In genomic region chr10:67789769-67790168, GRCh38 we compare ENCODE assay signal across 33 cellular contexts. TPM values are rescaled to one million over a fixed set of nuclear protein-coding genes. Genes with fewer than 3 reads are reported as not detected.
"Had no signal": no experiment of that assay in that cellular context is flagged by ENCODE, and none has a peak within 500 bp of the region (broad histone marks: within the 10 kb centered on the region; RNA-seq: fewer than 3 reads in every experiment).

No MANE protein-coding gene starts in this region.

- DNase-seq: activated CD4-positive, alpha-beta T cell treated with anti-CD3 and anti-CD28 coated beads, Interleukin-2, amount 50 U/mL, for 1 hour; activated CD4-positive, CD25-positive, alpha-beta regulatory T cell treated with anti-CD3 and anti-CD28 coated beads, Interleukin-2, amount 50 U/mL, for 72 hours; activated CD8-positive, alpha-beta memory T cell treated with anti-CD3 and anti-CD28 coated beads, Interleukin-2, amount 50 U/mL, for 4 hours; activated gamma-delta T cell; activated T-cell treated with anti-CD3 and anti-CD28 coated beads, Interleukin-2, amount 50 U/mL, for 1 hour; adrenal gland; aorta; body of pancreas; cerebellar nuclear complex; effector memory CD4-positive, alpha-beta T cell; erythroblast; gastrocnemius medialis; glutamatergic neuron; left cardiac atrium; left ventricle myocardium superior; midbrain; naive thymus-derived CD4-positive, alpha-beta T cell; nucleus accumbens; pancreas; stimulated activated CD4-positive, alpha-beta T cell treated with anti-CD3 and anti-CD28 coated beads, Interleukin-15, amount 100 ng/mL, for 24 hours; stimulated activated CD4-positive, alpha-beta T cell treated with anti-CD3 and anti-CD28 coated beads, Interleukin-2, amount 100 ng/mL, for 24 hours; stimulated activated naive B cell treated with anti-CD40 and anti-IgM and Interleukin-4, amounts not matched to agents 10 μg/mL and 1 μg/mL and 100 μg/mL, for 72 hours; T-helper 17 cell had no signal

- H3K27ac ChIP-seq: adrenal gland, body of pancreas, cardiac muscle cell, coronary artery, gastrocnemius medialis, hepatocyte, pancreas, prostate gland, right atrium auricular region, tibial nerve had no signal

- H2AFZ ChIP-seq: hepatocyte had no signal

- H3K27me3 Mint-ChIP-seq: naive thymus-derived CD4-positive, alpha-beta T cell; T-helper 17 cell had no signal

- H3K36me3 Mint-ChIP-seq: activated naive CD4-positive, alpha-beta T cell treated with anti-CD3 and anti-CD28 coated beads, Interleukin-2, amount 50 U/mL, for 24 hours; stimulated activated naive B cell treated with anti-CD40 and anti-IgM and Interleukin-4, amounts not matched to agents 10 μg/mL and 1 μg/mL and 100 μg/mL, for 72 hours had no signal

- H3K4me3 ChIP-seq: adrenal gland, body of pancreas, cardiac muscle cell, coronary artery, dorsolateral prefrontal cortex, gastrocnemius medialis, hepatocyte, pancreas, prostate gland, right atrium auricular region, tibial nerve had no signal

- H3K4me1 Mint-ChIP-seq: neural crest cell had no signal

- H3K4me2 ChIP-seq: hepatocyte had no signal

- H3K27ac Mint-ChIP-seq: stimulated activated naive B cell treated with anti-CD40 and anti-IgM and Interleukin-4, amounts not matched to agents 10 μg/mL and 1 μg/mL and 100 μg/mL, for 72 hours; T-helper 17 cell had no signal

- H3K27me3 ChIP-seq: adrenal gland, body of pancreas, cardiac muscle cell, dorsolateral prefrontal cortex, gastrocnemius medialis, pancreas, right atrium auricular region, tibial nerve had no signal

- ATAC-seq: body of pancreas; gastrocnemius medialis; left cardiac atrium; left ventricle myocardium superior; naive thymus-derived CD4-positive, alpha-beta T cell; pancreas; stimulated activated naive B cell treated with anti-CD40 and anti-IgM and Interleukin-4, amounts not matched to agents 10 μg/mL and 1 μg/mL and 100 μg/mL, for 72 hours; T-helper 17 cell had no signal

- H3K9me3 Mint-ChIP-seq: activated naive CD4-positive, alpha-beta T cell treated with anti-CD3 and anti-CD28 coated beads, Interleukin-2, amount 50 U/mL, for 24 hours; activated T-helper 1 cell treated with anti-CD3 and anti-CD28 coated beads, Interleukin-12 subunit alpha, Interleukin-12 subunit beta, Interleukin-2, Interleukin-4 antibody, amounts not matched to agents 30 ng/mL and 10 ng/mL and 1 ng/mL, durations not matched to agents 14 hours and 24 hours and 36 hours; naive thymus-derived CD4-positive, alpha-beta T cell; neural crest cell; stimulated activated naive B cell treated with anti-CD40 and anti-IgM and Interleukin-4, amounts not matched to agents 10 μg/mL and 1 μg/mL and 100 μg/mL, for 72 hours had no signal

- H3K4me1 ChIP-seq: adrenal gland, pancreas, prostate gland, right atrium auricular region, tibial nerve had no signal

- H3K79me2 ChIP-seq: hepatocyte had no signal

- H3K4me3 Mint-ChIP-seq: activated naive CD4-positive, alpha-beta T cell treated with anti-CD3 and anti-CD28 coated beads, Interleukin-2, amount 50 U/mL, for 24 hours; neural crest cell; stimulated activated naive B cell treated with anti-CD40 and anti-IgM and Interleukin-4, amounts not matched to agents 10 μg/mL and 1 μg/mL and 100 μg/mL, for 72 hours; T-helper 17 cell had no signal

- H3K9me3 ChIP-seq: adrenal gland, body of pancreas, gastrocnemius medialis, pancreas, prostate gland, right atrium auricular region, tibial nerve had no signal

- H3K36me3 ChIP-seq: adrenal gland, cardiac muscle cell, gastrocnemius medialis, pancreas, prostate gland, right atrium auricular region, tibial nerve had no signal

RNA-seq across cellular contexts. Expression of gene DNAJC12, which starts 48.2 kb away (rescaled TPM):
- total RNA-seq: T-helper 17 cell had no signal
